In genomic region chr4:68954126-68954525, GRCh38 we compare ENCODE assay signal across 30 cellular contexts. TPM values are rescaled to one million over a fixed set of nuclear protein-coding genes. Genes with fewer than 3 reads are reported as not detected.
"Had no signal": no experiment of that assay in that cellular context is flagged by ENCODE, and none has a peak within 500 bp of the region (broad histone marks: within the 10 kb centered on the region; RNA-seq: fewer than 3 reads in every experiment).

No MANE protein-coding gene starts in this region.

- H3K9me3 Mint-ChIP-seq: activated CD4-positive, alpha-beta memory T cell treated with anti-CD3 and anti-CD28 coated beads for 36 hours; activated naive CD4-positive, alpha-beta T cell treated with anti-CD3 and anti-CD28 coated beads, Interleukin-2, amount 10 ng/mL, durations not matched to agents 7 days and 5 days; activated naive CD8-positive, alpha-beta T cell treated with anti-CD3 and anti-CD28 coated beads, Interleukin-2, amount 50 U/mL, for 24 hours; dendritic cell treated with granulocyte-macrophage colony-stimulating factor and Interleukin-4, amounts not matched to agents 40 ng/mL and 50 ng/mL, for 4 days; type B pancreatic cell had no signal

- H3K27ac Mint-ChIP-seq: activated CD4-positive, alpha-beta memory T cell treated with anti-CD3 and anti-CD28 coated beads for 36 hours; activated naive CD4-positive, alpha-beta T cell treated with anti-CD3 and anti-CD28 coated beads, Interleukin-2, amount 10 ng/mL, durations not matched to agents 7 days and 5 days; activated naive CD8-positive, alpha-beta T cell treated with anti-CD3 and anti-CD28 coated beads, Interleukin-2, amount 50 U/mL, for 24 hours; dendritic cell treated with granulocyte-macrophage colony-stimulating factor and Interleukin-4, amounts not matched to agents 40 ng/mL and 50 ng/mL, for 4 days; memory B cell; type B pancreatic cell had no signal

- H3K27me3 Mint-ChIP-seq: activated CD4-positive, alpha-beta memory T cell treated with anti-CD3 and anti-CD28 coated beads for 36 hours; activated naive CD4-positive, alpha-beta T cell treated with anti-CD3 and anti-CD28 coated beads, Interleukin-2, amount 10 ng/mL, durations not matched to agents 7 days and 5 days; activated naive CD8-positive, alpha-beta T cell treated with anti-CD3 and anti-CD28 coated beads, Interleukin-2, amount 50 U/mL, for 24 hours; dendritic cell treated with granulocyte-macrophage colony-stimulating factor and Interleukin-4, amounts not matched to agents 40 ng/mL and 50 ng/mL, for 4 days; memory B cell; type B pancreatic cell had no signal

- H3K4me1 ChIP-seq: esophagus muscularis mucosa, sigmoid colon, vagina had no signal

- H3K27ac ChIP-seq: brain microvascular endothelial cell, esophagus muscularis mucosa, sigmoid colon, thoracic aorta, vagina had no signal

- H3K36me3 ChIP-seq: brain microvascular endothelial cell, esophagus muscularis mucosa, sigmoid colon, thoracic aorta, vagina had no signal

- H3K9me3 ChIP-seq: esophagus muscularis mucosa, sigmoid colon, thoracic aorta, vagina had no signal

- DNase-seq: activated CD4-positive, alpha-beta memory T cell treated with anti-CD3 and anti-CD28 coated beads for 36 hours; activated CD4-positive, alpha-beta T cell treated with anti-CD3 and anti-CD28 coated beads for 4 hours; activated CD4-positive, CD25-positive, alpha-beta regulatory T cell; activated effector memory CD4-positive, alpha-beta T cell treated with anti-CD3 and anti-CD28 coated beads, Interleukin-2, amount 50 U/mL, for 16 hours; activated naive CD4-positive, alpha-beta T cell treated with anti-CD3 and anti-CD28 coated beads, Interleukin-2, amount 10 ng/mL, durations not matched to agents 7 days and 5 days; activated naive CD8-positive, alpha-beta T cell treated with anti-CD3 and anti-CD28 coated beads, Interleukin-2, amount 50 U/mL, for 24 hours; anterior cingulate cortex; brain microvascular endothelial cell; caudate nucleus; effector CD4-positive, alpha-beta T cell; glutamatergic neuron; hippocampal formation; kidney glomerular epithelial cell; retina; sigmoid colon; stimulated activated CD4-positive, alpha-beta T cell treated with anti-CD3 and anti-CD28 coated beads, Interleukin-4, amount 100 ng/mL, for 1 hour; stimulated activated naive CD4-positive, alpha-beta T cell treated with Interleukin-2 at 50 U/mL for 16 hours; T-helper 1 cell had no signal

- H3K4me3 Mint-ChIP-seq: activated CD4-positive, alpha-beta memory T cell treated with anti-CD3 and anti-CD28 coated beads for 36 hours; activated naive CD4-positive, alpha-beta T cell treated with anti-CD3 and anti-CD28 coated beads, Interleukin-2, amount 10 ng/mL, durations not matched to agents 7 days and 5 days; activated naive CD8-positive, alpha-beta T cell treated with anti-CD3 and anti-CD28 coated beads, Interleukin-2, amount 50 U/mL, for 24 hours; dendritic cell treated with granulocyte-macrophage colony-stimulating factor and Interleukin-4, amounts not matched to agents 40 ng/mL and 50 ng/mL, for 4 days; memory B cell; neural crest cell; type B pancreatic cell had no signal

- H3K4me3 ChIP-seq: esophagus muscularis mucosa, sigmoid colon, thoracic aorta, vagina had no signal

- H3K27me3 ChIP-seq: brain microvascular endothelial cell, esophagus muscularis mucosa, sigmoid colon, vagina had no signal

- H3K4me1 Mint-ChIP-seq: activated naive CD4-positive, alpha-beta T cell treated with anti-CD3 and anti-CD28 coated beads, Interleukin-2, amount 10 ng/mL, durations not matched to agents 7 days and 5 days; activated naive CD8-positive, alpha-beta T cell treated with anti-CD3 and anti-CD28 coated beads, Interleukin-2, amount 50 U/mL, for 24 hours; memory B cell; neural crest cell had no signal

- FAIRE-seq: endothelial cell of umbilical vein, frontal cortex had no signal

- H3K36me3 Mint-ChIP-seq: activated CD4-positive, alpha-beta memory T cell treated with anti-CD3 and anti-CD28 coated beads for 36 hours; activated naive CD4-positive, alpha-beta T cell treated with anti-CD3 and anti-CD28 coated beads, Interleukin-2, amount 10 ng/mL, durations not matched to agents 7 days and 5 days; memory B cell; type B pancreatic cell had no signal

- ATAC-seq: activated naive CD8-positive, alpha-beta T cell treated with anti-CD3 and anti-CD28 coated beads, Interleukin-2, amount 50 U/mL, for 24 hours had no signal

RNA-seq across cellular contexts. Expression of gene UGT2A3, which starts 2.5 kb away (rescaled TPM):
- total RNA-seq: activated CD4-positive, alpha-beta memory T cell treated with anti-CD3 and anti-CD28 coated beads for 36 hours; endothelial cell of umbilical vein; esophagus muscularis mucosa; frontal cortex; mononuclear cell; neural crest cell; osteoblast; posterior vena cava; sigmoid colon; thoracic aorta; vagina had no signal
- polyA plus RNA-seq: endothelial cell of umbilical vein had no signal
